In the genomic region with DNA sequence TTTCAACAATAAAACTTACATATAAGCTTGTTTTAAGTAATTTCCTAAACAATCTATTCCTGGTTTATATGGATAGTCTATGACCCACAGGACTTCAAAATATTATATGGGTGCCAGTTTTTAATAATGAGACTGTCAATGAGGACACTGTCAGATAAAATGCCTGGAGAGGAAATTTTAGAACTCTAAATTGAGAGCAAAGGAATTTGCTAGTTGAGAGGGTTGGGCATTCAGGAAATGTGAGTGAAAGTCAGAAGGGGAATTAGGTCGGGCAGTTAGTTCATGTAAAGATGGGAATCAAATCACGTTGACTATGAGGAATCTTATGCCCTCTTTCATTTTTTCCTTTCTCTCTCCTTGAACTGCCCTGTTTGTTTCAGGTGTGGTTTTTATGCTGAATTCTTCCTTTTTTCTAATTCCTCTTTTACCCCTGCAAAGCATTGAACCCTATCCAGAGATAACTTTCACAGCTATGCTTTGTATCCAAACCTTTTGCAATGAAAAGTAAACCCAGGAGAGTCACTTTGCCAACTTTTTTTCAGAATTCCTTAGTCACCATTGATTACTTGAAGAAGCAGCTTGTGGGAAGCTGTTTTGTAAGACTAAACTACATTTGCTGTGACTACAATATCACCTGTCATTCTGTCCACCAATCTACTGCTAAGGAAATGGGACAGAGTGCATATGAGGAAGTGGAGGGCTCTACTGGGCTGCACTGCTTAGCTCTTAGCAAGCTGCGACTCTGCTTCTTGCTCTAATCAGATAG, we compare ENCODE assay signal across 10 cellular contexts. TPM values are rescaled to one million over a fixed set of nuclear protein-coding genes. Genes with fewer than 3 reads are reported as not detected.
A peak's percentile ranks its signal among the peaks of the same experiment; 100 is the strongest.
DNase-seq lines count a peak whose midpoint lies in the region; ATAC-seq and TF ChIP-seq lines count a peak whose summit lies in the region.
"Had no signal": no experiment of that assay in that cellular context is flagged by ENCODE, and none has a peak within 500 bp of the region (broad histone marks: within the 10 kb centered on the region; RNA-seq: fewer than 3 reads in every experiment).

No MANE protein-coding gene starts in this region.

- peak overlapping the region; percentile 74 for H3K27ac ChIP-seq in cardiac muscle cell
- peak overlapping the region in 5 of 8 donors; percentile 11 to 55 (median 38) for H3K27ac ChIP-seq in spleen

- H3K27me3 ChIP-seq in cardiac muscle cell, result no peaks in the 10 kb centered on the region
- H3K27me3 ChIP-seq in spleen (replicated peaks in 1 of 7), result no peaks in the 10 kb centered on the region

- ATAC-seq in GM21737 (IDR thresholded peaks at IDR 0.05; ENCODE audit: unreplicated experiment) (peak; percentile 62), HG03439 (IDR thresholded peaks at IDR 0.05; ENCODE audit: unreplicated experiment) (no peak), GM18511 (IDR thresholded peaks at IDR 0.05; ENCODE audit: unreplicated experiment) (no peak)

- DNase-seq in SKM-1 treated with dmso at 0.1 percent for 144 hours (lab: John Stamatoyannopoulos, UW; ENCODE audit: unreplicated experiment), result peak; percentile 69
- DNase-seq in cardiac muscle cell (ENCODE audit: low read depth in 1 of 2, low spot score in 1 of 2), result peak; percentile 34 to 62
- no peak for DNase-seq in spleen
- DNase-seq in activated CD4-positive, alpha-beta T cell treated with anti-CD3 and anti-CD28 coated beads for 1 hour, result no peak
- no peak for DNase-seq in GM19238 (ENCODE audit: insufficient read length, low spot score)
- DNase-seq: caudate nucleus had no signal

- H3K9me3 ChIP-seq in cardiac muscle cell (ENCODE audit: low read depth) (no peaks in the 10 kb centered on the region), spleen (no peaks in the 10 kb centered on the region)

- H3K36me3 ChIP-seq in cardiac muscle cell, result peaks cover 30% of the 10 kb centered on the region
- H3K36me3 ChIP-seq in spleen, result peaks cover 0 to 71% (median 14%) of the 10 kb centered on the region in 6 donors

- no peak for TF ChIP-seq POLR2A in spleen (IDR thresholded peaks at IDR 0.05)

- H3K4me1 ChIP-seq in cardiac muscle cell (ENCODE audit: low read depth), result peaks cover 19% of the 10 kb centered on the region
- H3K4me1 ChIP-seq in spleen, result peaks cover 0 to 46% (median 16%) of the 10 kb centered on the region in 6 donors

- WGBS in spleen, 5 donors, result 15 to 39% (median 32%) methylated on average over 3 of the region's 3 CpGs

- intact Hi-C loops in spleen (cut with DNase I; ENCODE audit: low total_unique reads), result no loop called here

- no peak overlapping the region for H3K4me3 ChIP-seq in cardiac muscle cell
- peak overlapping the region in 1 of 8 donors; percentile 26 for H3K4me3 ChIP-seq in spleen

- TF ChIP-seq CTCF in cardiac muscle cell (IDR thresholded peaks at IDR 0.05; ENCODE audit: low read depth, low read length) (no peak), spleen (IDR thresholded peaks at IDR 0.05 in 8 of 11, conservative IDR thresholded peaks at IDR 0.05 in 3 of 11) (no peak)

RNA-seq across cellular contexts. Expression of gene CHP1, which starts 27.8 kb away (rescaled TPM):
- total RNA-seq in cardiac muscle cell (233 and 310 TPM in 2 replicates), spleen (100 to 1,000 TPM in 2 of 7 donors, 10 to 100 TPM in 5; 52.2 to 127 (median 60.0) TPM)
- polyA plus RNA-seq in cardiac muscle cell (32.9 and 37.0 TPM in 2 replicates), spleen (10 to 100 TPM; 12.7 to 19.9 (median 14.5) TPM)

RNA-seq across cellular contexts. Expression of gene EXD1, which starts 28.3 kb away (rescaled TPM):
- total RNA-seq in cardiac muscle cell (not detected in 2 replicates), spleen (not detected)
- polyA plus RNA-seq in cardiac muscle cell (not detected in 2 replicates), spleen (not detected)
- total RNA-seq: T-helper 2 cell treated with Interferon-gamma antibody and Interleukin-4, amounts not matched to agents 100 ng/mL and 5 ng/mL, for 36 hours had no signal

Comparison
In these comparisons a context has a peak if more than half of its experiments do, and no peak if none do; other contexts are left out.
1. DNase-seq: peak in SKM-1 treated with dmso at 0.1 percent for 144 hours (single experiment) and cardiac muscle cell (2 of 2); none in spleen (single experiment), activated CD4-positive, alpha-beta T cell treated with anti-CD3 and anti-CD28 coated beads for 1 hour (single experiment) and GM19238 (single experiment).